Comparison of ENCODE assay signal across 1 cellular context in genomic region chr6:99568103-99568933, GRCh38.
TF ChIP-seq lines count a peak whose summit lies in the region.

Gene CCNC, minus strand, starts transcription at chr6:99568660. Its CDS starts 133 bp downstream, at chr6:99568527.

TF ChIP-seq in HepG2, 621 proteins besides CTCF, POLR2A, EP300 and RAD21 (continued from another document and continues in another):
- TF ChIP-seq, protein P1, sequence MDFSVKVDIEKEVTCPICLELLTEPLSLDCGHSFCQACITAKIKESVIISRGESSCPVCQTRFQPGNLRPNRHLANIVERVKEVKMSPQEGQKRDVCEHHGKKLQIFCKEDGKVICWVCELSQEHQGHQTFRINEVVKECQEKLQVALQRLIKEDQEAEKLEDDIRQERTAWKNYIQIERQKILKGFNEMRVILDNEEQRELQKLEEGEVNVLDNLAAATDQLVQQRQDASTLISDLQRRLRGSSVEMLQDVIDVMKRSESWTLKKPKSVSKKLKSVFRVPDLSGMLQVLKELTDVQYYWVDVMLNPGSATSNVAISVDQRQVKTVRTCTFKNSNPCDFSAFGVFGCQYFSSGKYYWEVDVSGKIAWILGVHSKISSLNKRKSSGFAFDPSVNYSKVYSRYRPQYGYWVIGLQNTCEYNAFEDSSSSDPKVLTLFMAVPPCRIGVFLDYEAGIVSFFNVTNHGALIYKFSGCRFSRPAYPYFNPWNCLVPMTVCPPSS (IDR thresholded peaks at IDR 0.05) = no peak
- TF ChIP-seq TEAD3 (CRISPR knock-in tag; optimal IDR thresholded peaks at IDR 0.05; ENCODE audit: borderline replicate concordance) (peak; percentile 66), ATF7-NPFF (CRISPR knock-in tag; IDR thresholded peaks at IDR 0.05; ENCODE audit: low read depth) (peak; percentile 31), ZNF589 (CRISPR knock-in tag; conservative IDR thresholded peaks at IDR 0.05) (0 out of 2 replicates have a peak, but pooled peaks have one; percentile 35), THYN1 (CRISPR knock-in tag; IDR thresholded peaks at IDR 0.05; ENCODE audit: borderline replicate concordance, low read depth) (0 out of 2 replicates have a peak, but pooled peaks have one; percentile 64), ZNF704 (CRISPR knock-in tag; IDR thresholded peaks at IDR 0.05; ENCODE audit: borderline replicate concordance) (0 out of 2 replicates have a peak, but pooled peaks have one; percentile 73), KLF13 (CRISPR knock-in tag; IDR thresholded peaks at IDR 0.05) (no peak; the same call in 1 of the 2 replicates), STAT6 (CRISPR knock-in tag; IDR thresholded peaks at IDR 0.05; ENCODE audit: borderline replicate concordance) (no peak), MAFK (conservative IDR thresholded peaks at IDR 0.05 in 1 of 2, IDR thresholded peaks at IDR 0.05 in 1 of 2; ENCODE audit: low read length in 2 of 2) (no peak), ZNF558 (CRISPR knock-in tag; IDR thresholded peaks at IDR 0.05; ENCODE audit: borderline replicate concordance) (peak; percentile 87; the same call in 1 of the 2 replicates), ZNF850 (CRISPR knock-in tag; conservative IDR thresholded peaks at IDR 0.05) (peak; percentile 92), SNAI1 (CRISPR knock-in tag; IDR thresholded peaks at IDR 0.05; ENCODE audit: borderline replicate concordance) (no peak), HIC2 (CRISPR knock-in tag; IDR thresholded peaks at IDR 0.05; ENCODE audit: low read depth) (no peak), ZFX (CRISPR knock-in tag; IDR thresholded peaks at IDR 0.05; ENCODE audit: low read depth) (peak; percentile 98), SAFB2 (CRISPR knock-in tag; IDR thresholded peaks at IDR 0.05; ENCODE audit: borderline replicate concordance, low read depth) (peak; percentile 90), ZZZ3 (CRISPR knock-in tag; IDR thresholded peaks at IDR 0.05; ENCODE audit: borderline replicate concordance) (peak; percentile 77; the same call in 1 of the 2 replicates), CENPBD1 (CRISPR knock-in tag; IDR thresholded peaks at IDR 0.05; ENCODE audit: borderline replicate concordance, low read depth) (0 out of 2 replicates have a peak, but pooled peaks have one; percentile 8), ZNF503 (CRISPR knock-in tag; IDR thresholded peaks at IDR 0.05) (peak; percentile 75), ZNF329 (CRISPR knock-in tag; IDR thresholded peaks at IDR 0.05; ENCODE audit: low read depth) (0 out of 2 replicates have a peak, but pooled peaks have one; percentile 49), MEIS2 (CRISPR knock-in tag; IDR thresholded peaks at IDR 0.05) (peak; percentile 87), ZSCAN22 (CRISPR knock-in tag; IDR thresholded peaks at IDR 0.05) (no peak), ZNF552 (CRISPR knock-in tag; IDR thresholded peaks at IDR 0.05; ENCODE audit: borderline replicate concordance) (0 out of 2 replicates have a peak, but pooled peaks have one; percentile 59), DMAP1 (CRISPR knock-in tag; IDR thresholded peaks at IDR 0.05) (peak; percentile 95), SMARCE1 (IDR thresholded peaks at IDR 0.05; ENCODE audit: borderline replicate concordance) (no peak), ZNF431 (CRISPR knock-in tag; IDR thresholded peaks at IDR 0.05; ENCODE audit: borderline replicate concordance, low read depth) (peak; percentile 93), ELF3 (CRISPR knock-in tag; IDR thresholded peaks at IDR 0.05) (peak; percentile 85), ZNF563 (CRISPR knock-in tag; IDR thresholded peaks at IDR 0.05) (peak; percentile 82), HOXA7 (CRISPR knock-in tag; IDR thresholded peaks at IDR 0.05) (no peak), HNF4G (IDR thresholded peaks at IDR 0.05; ENCODE audit: borderline replicate concordance, low read depth, low read length) (0 out of 2 replicates have a peak, but pooled peaks have one; percentile 6), HNF4G (CRISPR knock-in tag; IDR thresholded peaks at IDR 0.05; ENCODE audit: borderline replicate concordance, low read depth) (no peak), HOXA5 (CRISPR knock-in tag; IDR thresholded peaks at IDR 0.05) (peak; percentile 97), ZNF782 (CRISPR knock-in tag; IDR thresholded peaks at IDR 0.05; ENCODE audit: borderline replicate concordance) (0 out of 2 replicates have a peak, but pooled peaks have one; percentile 36), KLF16 (CRISPR knock-in tag; IDR thresholded peaks at IDR 0.05) (peak in 1 of 2 experiments; percentile 97; a peak in 2 of 4 replicates)
- TF ChIP-seq, protein P2, sequence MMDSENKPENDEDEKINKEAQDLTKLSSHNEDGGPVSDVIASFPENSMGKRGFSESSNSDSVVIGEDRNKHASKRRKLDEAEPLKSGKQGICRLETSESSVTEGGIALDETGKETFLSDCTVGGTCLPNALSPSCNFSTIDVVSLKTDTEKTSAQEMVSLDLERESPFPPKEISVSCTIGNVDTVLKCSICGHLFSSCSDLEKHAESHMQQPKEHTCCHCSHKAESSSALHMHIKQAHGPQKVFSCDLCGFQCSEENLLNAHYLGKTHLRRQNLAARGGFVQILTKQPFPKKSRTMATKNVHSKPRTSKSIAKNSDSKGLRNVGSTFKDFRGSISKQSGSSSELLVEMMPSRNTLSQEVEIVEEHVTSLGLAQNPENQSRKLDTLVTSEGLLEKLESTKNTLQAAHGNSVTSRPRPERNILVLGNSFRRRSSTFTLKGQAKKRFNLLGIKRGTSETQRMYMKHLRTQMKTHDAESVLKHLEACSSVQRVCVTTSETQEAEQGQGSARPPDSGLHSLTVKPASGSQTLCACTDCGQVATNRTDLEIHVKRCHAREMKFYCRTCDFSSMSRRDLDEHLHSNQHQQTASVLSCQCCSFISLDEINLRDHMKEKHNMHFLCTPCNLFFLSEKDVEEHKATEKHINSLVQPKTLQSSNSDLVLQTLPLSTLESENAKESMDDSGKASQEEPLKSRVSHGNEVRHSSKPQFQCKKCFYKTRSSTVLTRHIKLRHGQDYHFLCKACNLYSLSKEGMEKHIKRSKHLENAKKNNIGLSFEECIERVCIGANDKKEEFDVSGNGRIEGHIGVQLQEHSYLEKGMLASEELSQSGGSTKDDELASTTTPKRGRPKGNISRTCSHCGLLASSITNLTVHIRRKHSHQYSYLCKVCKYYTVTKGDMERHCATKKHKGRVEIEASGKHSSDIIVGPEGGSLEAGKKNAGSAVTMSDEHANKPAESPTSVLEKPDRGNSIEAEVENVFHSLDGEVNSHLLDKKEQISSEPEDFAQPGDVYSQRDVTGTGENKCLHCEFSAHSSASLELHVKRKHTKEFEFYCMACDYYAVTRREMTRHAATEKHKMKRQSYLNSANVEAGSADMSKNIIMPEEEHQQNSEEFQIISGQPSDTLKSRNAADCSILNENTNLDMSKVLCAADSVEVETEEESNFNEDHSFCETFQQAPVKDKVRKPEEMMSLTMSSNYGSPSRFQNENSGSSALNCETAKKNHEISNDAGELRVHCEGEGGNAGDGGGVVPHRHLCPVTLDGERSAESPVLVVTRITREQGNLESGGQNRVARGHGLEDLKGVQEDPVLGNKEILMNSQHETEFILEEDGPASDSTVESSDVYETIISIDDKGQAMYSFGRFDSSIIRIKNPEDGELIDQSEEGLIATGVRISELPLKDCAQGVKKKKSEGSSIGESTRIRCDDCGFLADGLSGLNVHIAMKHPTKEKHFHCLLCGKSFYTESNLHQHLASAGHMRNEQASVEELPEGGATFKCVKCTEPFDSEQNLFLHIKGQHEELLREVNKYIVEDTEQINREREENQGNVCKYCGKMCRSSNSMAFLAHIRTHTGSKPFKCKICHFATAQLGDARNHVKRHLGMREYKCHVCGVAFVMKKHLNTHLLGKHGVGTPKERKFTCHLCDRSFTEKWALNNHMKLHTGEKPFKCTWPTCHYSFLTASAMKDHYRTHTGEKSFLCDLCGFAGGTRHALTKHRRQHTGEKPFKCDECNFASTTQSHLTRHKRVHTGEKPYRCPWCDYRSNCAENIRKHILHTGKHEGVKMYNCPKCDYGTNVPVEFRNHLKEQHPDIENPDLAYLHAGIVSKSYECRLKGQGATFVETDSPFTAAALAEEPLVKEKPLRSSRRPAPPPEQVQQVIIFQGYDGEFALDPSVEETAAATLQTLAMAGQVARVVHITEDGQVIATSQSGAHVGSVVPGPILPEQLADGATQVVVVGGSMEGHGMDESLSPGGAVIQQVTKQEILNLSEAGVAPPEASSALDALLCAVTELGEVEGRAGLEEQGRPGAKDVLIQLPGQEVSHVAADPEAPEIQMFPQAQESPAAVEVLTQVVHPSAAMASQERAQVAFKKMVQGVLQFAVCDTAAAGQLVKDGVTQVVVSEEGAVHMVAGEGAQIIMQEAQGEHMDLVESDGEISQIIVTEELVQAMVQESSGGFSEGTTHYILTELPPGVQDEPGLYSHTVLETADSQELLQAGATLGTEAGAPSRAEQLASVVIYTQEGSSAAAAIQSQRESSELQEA (CRISPR knock-in tag; IDR thresholded peaks at IDR 0.05; ENCODE audit: not compliant biosample characterization) = peak; percentile 93
- TF ChIP-seq, protein P3, sequence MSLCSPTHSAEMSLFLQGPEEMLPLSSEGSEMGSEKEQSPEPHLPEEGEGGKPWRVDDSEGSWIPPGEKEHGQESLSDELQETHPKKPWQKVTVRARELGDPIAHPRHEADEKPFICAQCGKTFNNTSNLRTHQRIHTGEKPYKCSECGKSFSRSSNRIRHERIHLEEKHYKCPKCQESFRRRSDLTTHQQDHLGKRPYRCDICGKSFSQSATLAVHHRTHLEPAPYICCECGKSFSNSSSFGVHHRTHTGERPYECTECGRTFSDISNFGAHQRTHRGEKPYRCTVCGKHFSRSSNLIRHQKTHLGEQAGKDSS (CRISPR knock-in tag; IDR thresholded peaks at IDR 0.05; ENCODE audit: borderline replicate concordance, low read depth) = peak; percentile 51; the same call in 1 of the 2 replicates
- TF ChIP-seq, protein P4, sequence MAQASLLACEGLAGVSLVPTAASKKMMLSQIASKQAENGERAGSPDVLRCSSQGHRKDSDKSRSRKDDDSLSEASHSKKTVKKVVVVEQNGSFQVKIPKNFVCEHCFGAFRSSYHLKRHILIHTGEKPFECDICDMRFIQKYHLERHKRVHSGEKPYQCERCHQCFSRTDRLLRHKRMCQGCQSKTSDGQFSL (CRISPR knock-in tag; IDR thresholded peaks at IDR 0.05) = peak; percentile 76; the same call in 1 of the 2 replicates
